15 cellular contexts compared by ENCODE assay signal in the genomic region with DNA sequence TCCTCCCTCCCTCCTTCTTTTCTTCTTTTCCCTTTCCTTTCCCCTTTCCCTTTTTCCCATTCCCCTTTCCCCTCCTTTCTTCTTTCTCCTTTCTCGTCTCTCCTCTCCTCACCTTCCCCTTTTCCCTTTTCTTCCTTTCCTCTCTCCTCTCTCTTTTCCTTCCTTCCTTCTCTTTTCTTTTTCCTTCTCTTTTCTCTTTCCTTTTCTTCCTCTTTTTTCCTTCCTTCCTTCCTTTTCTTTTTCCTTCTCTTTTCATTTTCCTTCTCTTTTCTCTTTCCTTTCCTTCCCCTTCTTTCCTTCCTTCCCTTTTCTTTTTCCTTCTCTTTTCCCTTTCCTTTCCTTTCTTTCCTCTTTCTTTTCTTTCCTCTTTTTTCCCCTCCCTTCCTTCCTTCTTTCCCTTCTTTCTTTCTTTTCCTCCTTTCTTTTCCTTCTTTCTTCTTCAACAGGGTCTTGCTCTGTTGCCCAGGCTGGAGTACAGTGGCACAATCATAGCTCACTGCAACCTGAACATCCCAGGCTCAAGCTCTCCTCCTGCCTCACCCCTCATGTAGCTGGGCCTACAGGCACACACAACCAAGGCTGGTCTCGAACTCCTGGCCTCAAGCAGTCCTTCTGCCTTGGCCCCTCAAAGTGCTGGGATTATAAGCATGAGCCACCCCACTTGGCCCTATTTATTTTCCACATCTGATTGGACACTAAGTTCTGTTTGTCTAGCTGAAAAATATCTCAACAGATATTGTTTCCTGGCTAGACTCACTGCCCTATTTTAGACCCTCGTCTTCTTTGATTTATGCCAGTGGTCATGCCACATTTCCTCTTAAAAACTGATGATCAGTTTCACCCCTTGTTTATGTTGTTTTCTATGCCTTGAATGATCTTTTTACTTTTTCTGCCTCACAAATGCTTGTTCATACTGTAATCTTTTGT.
"Had no signal": no experiment of that assay in that cellular context is flagged by ENCODE, and none has a peak within 500 bp of the region (broad histone marks: within the 10 kb centered on the region; RNA-seq: fewer than 3 reads in every experiment).

No MANE protein-coding gene starts in this region.

- H3K9me3 ChIP-seq: gastroesophageal sphincter, prostate gland, sigmoid colon had no signal

- H3K27ac Mint-ChIP-seq: activated CD8-positive, alpha-beta T cell treated with anti-CD3 and anti-CD28 coated beads, Interleukin-2, amount 10 ng/mL, durations not matched to agents 7 days and 5 days; naive B cell had no signal

- H3K4me3 Mint-ChIP-seq: activated CD8-positive, alpha-beta T cell treated with anti-CD3 and anti-CD28 coated beads, Interleukin-2, amount 10 ng/mL, durations not matched to agents 7 days and 5 days; naive B cell had no signal

- H3K27me3 ChIP-seq: cardiac muscle cell, gastroesophageal sphincter, sigmoid colon had no signal

- H3K36me3 ChIP-seq: cardiac muscle cell, gastroesophageal sphincter, prostate gland, sigmoid colon had no signal

- ATAC-seq: activated CD8-positive, alpha-beta T cell treated with anti-CD3 and anti-CD28 coated beads, Interleukin-2, amount 10 ng/mL, durations not matched to agents 7 days and 5 days; gastroesophageal sphincter; left ventricle myocardium superior had no signal

- DNase-seq: activated CD4-positive, alpha-beta T cell treated with anti-CD3 and anti-CD28 coated beads for 48 hours; activated CD8-positive, alpha-beta T cell treated with anti-CD3 and anti-CD28 coated beads, Interleukin-2, amount 10 ng/mL, durations not matched to agents 7 days and 5 days; activated naive CD4-positive, alpha-beta T cell treated with Interleukin-2 at 50 U/mL for 16 hours; kidney; left ventricle myocardium superior; naive B cell; occipital lobe; sigmoid colon; stimulated activated CD4-positive, alpha-beta T cell treated with anti-CD3 and anti-CD28 coated beads, Interleukin-2, amount 100 ng/mL, for 24 hours; stimulated activated naive CD4-positive, alpha-beta T cell; T-helper 1 cell had no signal

- H3K27ac ChIP-seq: cardiac muscle cell, gastroesophageal sphincter, prostate gland, VCaP had no signal

- H3K4me3 ChIP-seq: cardiac muscle cell, gastroesophageal sphincter, prostate gland, sigmoid colon had no signal
